ENCODE assay signal across 1 cellular context in the genomic region with DNA sequence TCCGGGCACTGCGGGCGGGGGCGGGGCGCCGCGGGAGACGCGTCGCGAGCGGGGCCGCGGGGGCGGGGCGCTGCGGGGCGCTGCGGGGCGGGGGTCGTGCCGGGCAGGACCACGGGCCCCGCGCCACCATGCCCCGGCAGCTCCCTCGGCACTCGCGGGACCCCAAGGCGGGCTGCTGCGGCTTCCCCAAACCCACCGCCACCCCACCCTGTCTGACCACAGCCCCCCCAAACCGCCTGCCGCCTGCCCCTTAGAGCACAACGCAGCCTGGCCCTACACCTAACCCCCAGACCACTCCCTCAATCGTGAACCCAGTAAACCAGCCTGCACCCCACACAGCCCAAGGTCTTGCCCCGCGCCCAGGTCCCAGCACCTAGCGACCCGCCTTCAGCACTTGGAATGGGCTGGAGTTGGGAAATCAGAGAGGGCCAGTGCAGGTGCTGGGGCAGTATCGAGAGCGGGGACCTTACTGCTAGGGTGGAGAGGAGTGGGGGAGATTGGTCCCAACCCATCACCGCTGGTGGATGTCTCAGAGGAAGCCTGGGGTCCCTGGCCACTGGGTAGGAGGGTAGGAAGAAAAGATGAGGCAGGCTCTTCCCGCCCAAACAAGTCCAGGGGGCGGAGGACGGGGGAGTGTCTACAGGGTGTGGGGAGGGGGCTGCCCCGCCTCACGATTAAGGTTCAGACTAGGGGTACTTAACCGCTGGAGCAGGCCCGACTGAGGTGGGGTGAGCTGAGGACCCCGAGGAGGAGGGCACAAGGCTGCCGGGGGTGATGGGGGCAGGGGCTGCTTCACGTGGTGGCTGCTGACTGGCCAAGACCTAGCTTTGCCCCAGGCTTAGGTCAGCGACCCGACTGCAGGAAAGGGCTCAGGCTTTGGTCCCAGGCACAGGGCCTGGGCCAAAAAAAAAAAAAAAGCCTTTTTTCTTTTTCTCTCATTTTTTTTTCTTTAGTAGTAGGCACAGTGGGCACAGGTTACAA.
TF ChIP-seq lines count a peak whose summit lies in the region.

No MANE protein-coding gene starts in this region.

TF ChIP-seq in HepG2, 621 proteins besides CTCF, POLR2A, EP300 and RAD21 (continued from another document and continues in another):
- TF ChIP-seq SRSF4 (IDR thresholded peaks at IDR 0.05; ENCODE audit: low read depth, low read length, poor library complexity, severe bottlenecking) (no peak), ZBTB21 (CRISPR knock-in tag; IDR thresholded peaks at IDR 0.05) (no peak), PAWR (CRISPR knock-in tag; IDR thresholded peaks at IDR 0.05; ENCODE audit: borderline replicate concordance) (no peak), ZFX (CRISPR knock-in tag; IDR thresholded peaks at IDR 0.05; ENCODE audit: low read depth) (peak; percentile 64), ZNF451 (CRISPR knock-in tag; IDR thresholded peaks at IDR 0.05) (no peak), ZNF790 (CRISPR knock-in tag; IDR thresholded peaks at IDR 0.05; ENCODE audit: borderline replicate concordance) (no peak), ZFP41 (CRISPR knock-in tag; IDR thresholded peaks at IDR 0.05; ENCODE audit: borderline replicate concordance) (no peak), ZNF296 (CRISPR knock-in tag; conservative IDR thresholded peaks at IDR 0.05) (no peak), ZNF274 (CRISPR knock-in tag; IDR thresholded peaks at IDR 0.05) (no peak), SNAPC2 (CRISPR knock-in tag; IDR thresholded peaks at IDR 0.05) (no peak), REPIN1 (CRISPR knock-in tag; IDR thresholded peaks at IDR 0.05; ENCODE audit: borderline replicate concordance, low read depth) (no peak), ZNF598 (CRISPR knock-in tag; IDR thresholded peaks at IDR 0.05; ENCODE audit: borderline replicate concordance) (no peak), ZNF317 (CRISPR knock-in tag; IDR thresholded peaks at IDR 0.05) (no peak), ZBTB8A (CRISPR knock-in tag; IDR thresholded peaks at IDR 0.05; ENCODE audit: borderline replicate concordance, low read depth) (no peak), ZNF607 (CRISPR knock-in tag; IDR thresholded peaks at IDR 0.05; ENCODE audit: borderline replicate concordance) (peak; percentile 49; the same call in 1 of the 2 replicates), ZFP37 (CRISPR knock-in tag; IDR thresholded peaks at IDR 0.05; ENCODE audit: borderline replicate concordance) (no peak), ZMAT3 (CRISPR knock-in tag; conservative IDR thresholded peaks at IDR 0.05) (no peak), HMG20B (CRISPR knock-in tag; conservative IDR thresholded peaks at IDR 0.05) (no peak), ZNF747 (CRISPR knock-in tag; IDR thresholded peaks at IDR 0.05; ENCODE audit: borderline replicate concordance) (no peak), ZNF782 (CRISPR knock-in tag; IDR thresholded peaks at IDR 0.05; ENCODE audit: borderline replicate concordance) (no peak), TAF1 (CRISPR knock-in tag; IDR thresholded peaks at IDR 0.05) (peak; percentile 37; the same call in 1 of the 2 replicates), EED (CRISPR knock-in tag; IDR thresholded peaks at IDR 0.05) (no peak), ZNF644 (CRISPR knock-in tag; IDR thresholded peaks at IDR 0.05; ENCODE audit: low read depth) (no peak), ZNF44 (CRISPR knock-in tag; IDR thresholded peaks at IDR 0.05) (no peak), CAMTA2 (CRISPR knock-in tag; IDR thresholded peaks at IDR 0.05; ENCODE audit: borderline replicate concordance) (no peak), HNRNPLL (IDR thresholded peaks at IDR 0.05; ENCODE audit: low read depth, low read length, poor library complexity, severe bottlenecking) (no peak), ZNF570 (CRISPR knock-in tag; IDR thresholded peaks at IDR 0.05; ENCODE audit: borderline replicate concordance) (no peak), RELA (CRISPR knock-in tag; IDR thresholded peaks at IDR 0.05) (no peak), NR3C1 (CRISPR knock-in tag; IDR thresholded peaks at IDR 0.05) (no peak), JARID2 (CRISPR knock-in tag; IDR thresholded peaks at IDR 0.05; ENCODE audit: insufficient replicate concordance) (no peak), HOXA7 (CRISPR knock-in tag; IDR thresholded peaks at IDR 0.05) (no peak), PAX8 (CRISPR knock-in tag; IDR thresholded peaks at IDR 0.05; ENCODE audit: borderline replicate concordance) (no peak), MAF1 (CRISPR knock-in tag; IDR thresholded peaks at IDR 0.05; ENCODE audit: borderline replicate concordance) (no peak)
- TF ChIP-seq, protein P1, sequence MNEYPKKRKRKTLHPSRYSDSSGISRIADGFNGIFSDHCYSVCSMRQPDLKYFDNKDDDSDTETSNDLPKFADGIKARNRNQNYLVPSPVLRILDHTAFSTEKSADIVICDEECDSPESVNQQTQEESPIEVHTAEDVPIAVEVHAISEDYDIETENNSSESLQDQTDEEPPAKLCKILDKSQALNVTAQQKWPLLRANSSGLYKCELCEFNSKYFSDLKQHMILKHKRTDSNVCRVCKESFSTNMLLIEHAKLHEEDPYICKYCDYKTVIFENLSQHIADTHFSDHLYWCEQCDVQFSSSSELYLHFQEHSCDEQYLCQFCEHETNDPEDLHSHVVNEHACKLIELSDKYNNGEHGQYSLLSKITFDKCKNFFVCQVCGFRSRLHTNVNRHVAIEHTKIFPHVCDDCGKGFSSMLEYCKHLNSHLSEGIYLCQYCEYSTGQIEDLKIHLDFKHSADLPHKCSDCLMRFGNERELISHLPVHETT (CRISPR knock-in tag; conservative IDR thresholded peaks at IDR 0.05): no peak
- TF ChIP-seq, protein P2, sequence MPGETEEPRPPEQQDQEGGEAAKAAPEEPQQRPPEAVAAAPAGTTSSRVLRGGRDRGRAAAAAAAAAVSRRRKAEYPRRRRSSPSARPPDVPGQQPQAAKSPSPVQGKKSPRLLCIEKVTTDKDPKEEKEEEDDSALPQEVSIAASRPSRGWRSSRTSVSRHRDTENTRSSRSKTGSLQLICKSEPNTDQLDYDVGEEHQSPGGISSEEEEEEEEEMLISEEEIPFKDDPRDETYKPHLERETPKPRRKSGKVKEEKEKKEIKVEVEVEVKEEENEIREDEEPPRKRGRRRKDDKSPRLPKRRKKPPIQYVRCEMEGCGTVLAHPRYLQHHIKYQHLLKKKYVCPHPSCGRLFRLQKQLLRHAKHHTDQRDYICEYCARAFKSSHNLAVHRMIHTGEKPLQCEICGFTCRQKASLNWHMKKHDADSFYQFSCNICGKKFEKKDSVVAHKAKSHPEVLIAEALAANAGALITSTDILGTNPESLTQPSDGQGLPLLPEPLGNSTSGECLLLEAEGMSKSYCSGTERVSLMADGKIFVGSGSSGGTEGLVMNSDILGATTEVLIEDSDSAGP (CRISPR knock-in tag; IDR thresholded peaks at IDR 0.05; ENCODE audit: borderline replicate concordance): no peak
- TF ChIP-seq, protein P3, sequence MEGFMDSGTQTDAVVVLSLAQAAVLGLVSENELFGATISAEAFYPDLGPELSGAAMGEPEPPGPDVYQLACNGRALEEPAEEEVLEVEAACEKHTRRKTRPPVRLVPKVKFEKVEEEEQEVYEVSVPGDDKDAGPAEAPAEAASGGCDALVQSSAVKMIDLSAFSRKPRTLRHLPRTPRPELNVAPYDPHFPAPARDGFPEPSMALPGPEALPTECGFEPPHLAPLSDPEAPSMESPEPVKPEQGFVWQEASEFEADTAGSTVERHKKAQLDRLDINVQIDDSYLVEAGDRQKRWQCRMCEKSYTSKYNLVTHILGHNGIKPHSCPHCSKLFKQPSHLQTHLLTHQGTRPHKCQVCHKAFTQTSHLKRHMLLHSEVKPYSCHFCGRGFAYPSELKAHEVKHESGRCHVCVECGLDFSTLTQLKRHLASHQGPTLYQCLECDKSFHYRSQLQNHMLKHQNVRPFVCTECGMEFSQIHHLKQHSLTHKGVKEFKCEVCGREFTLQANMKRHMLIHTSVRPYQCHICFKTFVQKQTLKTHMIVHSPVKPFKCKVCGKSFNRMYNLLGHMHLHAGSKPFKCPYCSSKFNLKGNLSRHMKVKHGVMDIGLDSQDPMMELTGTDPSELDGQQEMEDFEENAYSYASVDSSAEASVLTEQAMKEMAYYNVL (CRISPR knock-in tag; IDR thresholded peaks at IDR 0.05; ENCODE audit: borderline replicate concordance): 0 out of 2 replicates have a peak, but pooled peaks have one; percentile 15
- TF ChIP-seq, protein P4, sequence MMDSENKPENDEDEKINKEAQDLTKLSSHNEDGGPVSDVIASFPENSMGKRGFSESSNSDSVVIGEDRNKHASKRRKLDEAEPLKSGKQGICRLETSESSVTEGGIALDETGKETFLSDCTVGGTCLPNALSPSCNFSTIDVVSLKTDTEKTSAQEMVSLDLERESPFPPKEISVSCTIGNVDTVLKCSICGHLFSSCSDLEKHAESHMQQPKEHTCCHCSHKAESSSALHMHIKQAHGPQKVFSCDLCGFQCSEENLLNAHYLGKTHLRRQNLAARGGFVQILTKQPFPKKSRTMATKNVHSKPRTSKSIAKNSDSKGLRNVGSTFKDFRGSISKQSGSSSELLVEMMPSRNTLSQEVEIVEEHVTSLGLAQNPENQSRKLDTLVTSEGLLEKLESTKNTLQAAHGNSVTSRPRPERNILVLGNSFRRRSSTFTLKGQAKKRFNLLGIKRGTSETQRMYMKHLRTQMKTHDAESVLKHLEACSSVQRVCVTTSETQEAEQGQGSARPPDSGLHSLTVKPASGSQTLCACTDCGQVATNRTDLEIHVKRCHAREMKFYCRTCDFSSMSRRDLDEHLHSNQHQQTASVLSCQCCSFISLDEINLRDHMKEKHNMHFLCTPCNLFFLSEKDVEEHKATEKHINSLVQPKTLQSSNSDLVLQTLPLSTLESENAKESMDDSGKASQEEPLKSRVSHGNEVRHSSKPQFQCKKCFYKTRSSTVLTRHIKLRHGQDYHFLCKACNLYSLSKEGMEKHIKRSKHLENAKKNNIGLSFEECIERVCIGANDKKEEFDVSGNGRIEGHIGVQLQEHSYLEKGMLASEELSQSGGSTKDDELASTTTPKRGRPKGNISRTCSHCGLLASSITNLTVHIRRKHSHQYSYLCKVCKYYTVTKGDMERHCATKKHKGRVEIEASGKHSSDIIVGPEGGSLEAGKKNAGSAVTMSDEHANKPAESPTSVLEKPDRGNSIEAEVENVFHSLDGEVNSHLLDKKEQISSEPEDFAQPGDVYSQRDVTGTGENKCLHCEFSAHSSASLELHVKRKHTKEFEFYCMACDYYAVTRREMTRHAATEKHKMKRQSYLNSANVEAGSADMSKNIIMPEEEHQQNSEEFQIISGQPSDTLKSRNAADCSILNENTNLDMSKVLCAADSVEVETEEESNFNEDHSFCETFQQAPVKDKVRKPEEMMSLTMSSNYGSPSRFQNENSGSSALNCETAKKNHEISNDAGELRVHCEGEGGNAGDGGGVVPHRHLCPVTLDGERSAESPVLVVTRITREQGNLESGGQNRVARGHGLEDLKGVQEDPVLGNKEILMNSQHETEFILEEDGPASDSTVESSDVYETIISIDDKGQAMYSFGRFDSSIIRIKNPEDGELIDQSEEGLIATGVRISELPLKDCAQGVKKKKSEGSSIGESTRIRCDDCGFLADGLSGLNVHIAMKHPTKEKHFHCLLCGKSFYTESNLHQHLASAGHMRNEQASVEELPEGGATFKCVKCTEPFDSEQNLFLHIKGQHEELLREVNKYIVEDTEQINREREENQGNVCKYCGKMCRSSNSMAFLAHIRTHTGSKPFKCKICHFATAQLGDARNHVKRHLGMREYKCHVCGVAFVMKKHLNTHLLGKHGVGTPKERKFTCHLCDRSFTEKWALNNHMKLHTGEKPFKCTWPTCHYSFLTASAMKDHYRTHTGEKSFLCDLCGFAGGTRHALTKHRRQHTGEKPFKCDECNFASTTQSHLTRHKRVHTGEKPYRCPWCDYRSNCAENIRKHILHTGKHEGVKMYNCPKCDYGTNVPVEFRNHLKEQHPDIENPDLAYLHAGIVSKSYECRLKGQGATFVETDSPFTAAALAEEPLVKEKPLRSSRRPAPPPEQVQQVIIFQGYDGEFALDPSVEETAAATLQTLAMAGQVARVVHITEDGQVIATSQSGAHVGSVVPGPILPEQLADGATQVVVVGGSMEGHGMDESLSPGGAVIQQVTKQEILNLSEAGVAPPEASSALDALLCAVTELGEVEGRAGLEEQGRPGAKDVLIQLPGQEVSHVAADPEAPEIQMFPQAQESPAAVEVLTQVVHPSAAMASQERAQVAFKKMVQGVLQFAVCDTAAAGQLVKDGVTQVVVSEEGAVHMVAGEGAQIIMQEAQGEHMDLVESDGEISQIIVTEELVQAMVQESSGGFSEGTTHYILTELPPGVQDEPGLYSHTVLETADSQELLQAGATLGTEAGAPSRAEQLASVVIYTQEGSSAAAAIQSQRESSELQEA (CRISPR knock-in tag; IDR thresholded peaks at IDR 0.05; ENCODE audit: not compliant biosample characterization): no peak
